28 cellular contexts compared by ENCODE assay signal in genomic region chrY:18993480-18993879, GRCh38.
"Had no signal": no experiment of that assay in that cellular context is flagged by ENCODE, and none has a peak within 500 bp of the region (broad histone marks: within the 10 kb centered on the region; RNA-seq: fewer than 3 reads in every experiment).

No MANE protein-coding gene starts in this region.

- H3K36me3 Mint-ChIP-seq: natural killer cell; neural progenitor cell; stimulated activated effector memory CD8-positive, alpha-beta T cell treated with anti-CD3 and anti-CD28 coated beads, Interleukin-12 subunit alpha, Interleukin-12 subunit beta, amount 100 ng/mL, for 72 hours; stimulated activated naive B cell treated with anti-CD40 and anti-IgM and Interleukin-4, amounts not matched to agents 10 μg/mL and 1 μg/mL and 100 μg/mL, for 72 hours had no signal

- DNase-seq: natural killer cell; occipital lobe; ovary; posterior cingulate gyrus; psoas muscle; right cardiac atrium; right lobe of liver; sigmoid colon; small intestine; stimulated activated CD4-positive, alpha-beta T cell treated with anti-CD3 and anti-CD28 coated beads, Interleukin-15, amount 100 ng/mL, for 24 hours; stimulated activated CD4-positive, alpha-beta T cell treated with anti-CD3 and anti-CD28 coated beads, Interleukin-2, amount 100 ng/mL, for 24 hours; stimulated activated CD4-positive, alpha-beta T cell treated with anti-CD3 and anti-CD28 coated beads, Interleukin-2, amount 100 ng/mL, for 48 hours; stimulated activated CD4-positive, alpha-beta T cell treated with anti-CD3 and anti-CD28 coated beads, Interleukin-4, amount 100 ng/mL, for 24 hours; stimulated activated naive B cell treated with anti-CD40 and anti-IgM and Interleukin-4, amounts not matched to agents 10 μg/mL and 1 μg/mL and 100 μg/mL, for 72 hours; stimulated activated naive CD4-positive, alpha-beta T cell treated with Interleukin-2 at 50 U/mL for 16 hours; stomach; thyroid gland; trophoblast cell had no signal

- H3K27me3 Mint-ChIP-seq: progenitor cell of endocrine pancreas; stimulated activated naive B cell treated with anti-CD40 and anti-IgM and Interleukin-4, amounts not matched to agents 10 μg/mL and 1 μg/mL and 100 μg/mL, for 72 hours; stimulated activated naive CD8-positive, alpha-beta T cell treated with anti-CD3 and anti-CD28 coated beads, Interleukin-15, Interleukin-2, amounts not matched to agents 100 ng/mL and 50 ng/mL, for 24 hours had no signal

- H2AFZ ChIP-seq: neural progenitor cell, parathyroid adenoma had no signal

- H3K4me2 ChIP-seq: neural progenitor cell had no signal

- H3K4me1 Mint-ChIP-seq: nephron; neural progenitor cell; stimulated activated effector memory CD8-positive, alpha-beta T cell treated with anti-CD3 and anti-CD28 coated beads, Interleukin-12 subunit alpha, Interleukin-12 subunit beta, amount 100 ng/mL, for 72 hours; stimulated activated naive B cell treated with anti-CD40 and anti-IgM and Interleukin-4, amounts not matched to agents 10 μg/mL and 1 μg/mL and 100 μg/mL, for 72 hours had no signal

- H3K9me3 Mint-ChIP-seq: natural killer cell; nephron; neural progenitor cell; stimulated activated effector memory CD8-positive, alpha-beta T cell treated with anti-CD3 and anti-CD28 coated beads, Interleukin-12 subunit alpha, Interleukin-12 subunit beta, amount 100 ng/mL, for 72 hours; stimulated activated naive B cell treated with anti-CD40 and anti-IgM and Interleukin-4, amounts not matched to agents 10 μg/mL and 1 μg/mL and 100 μg/mL, for 72 hours; stimulated activated naive CD8-positive, alpha-beta T cell treated with anti-CD3 and anti-CD28 coated beads, Interleukin-15, Interleukin-2, amounts not matched to agents 100 ng/mL and 50 ng/mL, for 24 hours had no signal

- H3K4me1 ChIP-seq: neural progenitor cell, parathyroid adenoma, psoas muscle, right lobe of liver, stomach, thyroid gland, tibial nerve, upper lobe of left lung, vagina had no signal

- H3K36me3 ChIP-seq: neural progenitor cell, ovary, right lobe of liver, sigmoid colon, stomach, thoracic aorta, thyroid gland, tibial nerve, upper lobe of left lung, vagina had no signal

- H3K27ac Mint-ChIP-seq: natural killer cell; nephron; neural progenitor cell; progenitor cell of endocrine pancreas; stimulated activated effector memory CD8-positive, alpha-beta T cell treated with anti-CD3 and anti-CD28 coated beads, Interleukin-12 subunit alpha, Interleukin-12 subunit beta, amount 100 ng/mL, for 72 hours; stimulated activated naive B cell treated with anti-CD40 and anti-IgM and Interleukin-4, amounts not matched to agents 10 μg/mL and 1 μg/mL and 100 μg/mL, for 72 hours; stimulated activated naive CD8-positive, alpha-beta T cell treated with anti-CD3 and anti-CD28 coated beads, Interleukin-15, Interleukin-2, amounts not matched to agents 100 ng/mL and 50 ng/mL, for 24 hours had no signal

- H3K79me2 ChIP-seq: parathyroid adenoma had no signal

- H3K27me3 ChIP-seq: neural progenitor cell, ovary, right lobe of liver, sigmoid colon, stomach, thyroid gland, tibial nerve, upper lobe of left lung, vagina had no signal

- H3K27ac ChIP-seq: neural progenitor cell, ovary, parathyroid adenoma, psoas muscle, right lobe of liver, sigmoid colon, stomach, thoracic aorta, thyroid gland, tibial nerve, upper lobe of left lung, vagina had no signal

- H3K4me3 ChIP-seq: neural progenitor cell, ovary, psoas muscle, right lobe of liver, stomach, thoracic aorta, thyroid gland, upper lobe of left lung, vagina had no signal

- H3K4me3 Mint-ChIP-seq: natural killer cell; nephron; neural progenitor cell; stimulated activated effector memory CD8-positive, alpha-beta T cell treated with anti-CD3 and anti-CD28 coated beads, Interleukin-12 subunit alpha, Interleukin-12 subunit beta, amount 100 ng/mL, for 72 hours; stimulated activated naive CD8-positive, alpha-beta T cell treated with anti-CD3 and anti-CD28 coated beads, Interleukin-15, Interleukin-2, amounts not matched to agents 100 ng/mL and 50 ng/mL, for 24 hours had no signal

- ATAC-seq: natural killer cell; psoas muscle; stimulated activated effector memory CD8-positive, alpha-beta T cell treated with anti-CD3 and anti-CD28 coated beads, Interleukin-12 subunit alpha, Interleukin-12 subunit beta, amount 100 ng/mL, for 72 hours had no signal
